15 cellular contexts compared by ENCODE assay signal in the genomic region with DNA sequence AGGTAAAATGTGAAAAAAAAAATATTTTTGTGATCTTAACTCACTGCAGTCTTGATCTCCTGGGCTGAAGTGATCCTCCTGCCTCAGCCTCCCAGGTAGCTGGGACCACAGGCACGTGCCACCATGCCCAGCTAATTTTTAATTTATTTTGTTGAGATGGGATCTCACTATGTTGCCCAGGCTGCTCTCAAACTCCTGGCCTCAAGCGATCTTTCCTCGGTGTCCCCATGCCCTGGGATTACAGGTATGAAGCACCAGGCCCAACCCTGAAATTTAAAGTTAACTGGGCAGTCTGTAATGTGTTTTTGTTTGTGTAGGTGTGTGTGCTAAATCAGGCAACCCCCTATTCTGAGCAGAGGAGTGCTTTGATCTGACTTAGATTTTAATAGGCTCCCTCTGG.
A peak's percentile ranks its signal among the peaks of the same experiment; 100 is the strongest.
DNase-seq lines count a peak whose midpoint lies in the region; ATAC-seq and TF ChIP-seq lines count a peak whose summit lies in the region.
"Had no signal": no experiment of that assay in that cellular context is flagged by ENCODE, and none has a peak within 500 bp of the region (broad histone marks: within the 10 kb centered on the region; RNA-seq: fewer than 3 reads in every experiment).

No MANE protein-coding gene starts in this region.

- H3K4me1 Mint-ChIP-seq in dendritic cell treated with granulocyte-macrophage colony-stimulating factor and Interleukin-4, amounts not matched to agents 40 ng/mL and 50 ng/mL, for 4 days (ENCODE audit: low read depth) = peaks cover 60% of the 10 kb centered on the region

- H3K9me3 Mint-ChIP-seq in dendritic cell treated with granulocyte-macrophage colony-stimulating factor and Interleukin-4, amounts not matched to agents 40 ng/mL and 50 ng/mL, for 4 days = no peaks in the 10 kb centered on the region
- H3K9me3 Mint-ChIP-seq: CD4-positive, alpha-beta T cell had no signal

- no peak for TF ChIP-seq POLR2A in NB4 (IDR thresholded peaks at IDR 0.05; ENCODE audit: extremely low read depth, insufficient read length)

- ATAC-seq in GM18909 (IDR thresholded peaks at IDR 0.05; ENCODE audit: poor library complexity, unreplicated experiment) = no peak
- ATAC-seq: Panc1 had no signal

- H3K27ac Mint-ChIP-seq in dendritic cell treated with granulocyte-macrophage colony-stimulating factor and Interleukin-4, amounts not matched to agents 40 ng/mL and 50 ng/mL, for 4 days = peak overlapping the region; percentile 51
- H3K27ac Mint-ChIP-seq: CD4-positive, alpha-beta T cell had no signal

- peaks cover 13% of the 10 kb centered on the region for H3K27me3 Mint-ChIP-seq in dendritic cell treated with granulocyte-macrophage colony-stimulating factor and Interleukin-4, amounts not matched to agents 40 ng/mL and 50 ng/mL, for 4 days

- intact Hi-C loops in dendritic cell treated with granulocyte-macrophage colony-stimulating factor and Interleukin-4, amounts not matched to agents 40 ng/mL and 50 ng/mL, for 4 days (cut with micrococcal nuclease) = loop anchor here (5.0 kb wide), 1 partner anchor 41 kb away; the partner anchor contains the start of gene DHX34

- H3K36me3 Mint-ChIP-seq in dendritic cell treated with granulocyte-macrophage colony-stimulating factor and Interleukin-4, amounts not matched to agents 40 ng/mL and 50 ng/mL, for 4 days (ENCODE audit: low read depth) = peaks cover 6% of the 10 kb centered on the region

- peak; percentile 1 for TF ChIP-seq CTCF in NB4 (IDR thresholded peaks at IDR 0.05; ENCODE audit: low read depth, low read length)

- DNase-seq in NB4 (ENCODE audit: low read depth) (no peak), retina (no peak)
- DNase-seq: BE2C; CD4-positive, alpha-beta T cell; Kasumi-1; NCI-H1105 treated with DMSO at 0.1 percent for 48 hours; NCI-H1694 treated with DMSO at 0.1 percent for 48 hours; NCI-H2107; NCI-H2227 treated with DMSO at 0.1 percent for 48 hours; NCI-H524; SW 1271 had no signal

- H3K4me3 ChIP-seq in NB4 (ENCODE audit: low read depth, low read length) = no peak overlapping the region
- H3K4me3 ChIP-seq: HAP-1 had no signal

- H3K4me3 Mint-ChIP-seq in dendritic cell treated with granulocyte-macrophage colony-stimulating factor and Interleukin-4, amounts not matched to agents 40 ng/mL and 50 ng/mL, for 4 days = no peak overlapping the region
- H3K4me3 Mint-ChIP-seq: CD4-positive, alpha-beta T cell had no signal
